Comparison of ENCODE assay signal across 18 cellular contexts in genomic region chr14:56150645-56151345, GRCh38. TPM values are rescaled to one million over a fixed set of nuclear protein-coding genes. Genes with fewer than 3 reads are reported as not detected.
A peak's percentile ranks its signal among the peaks of the same experiment; 100 is the strongest.
DNase-seq lines count a peak whose midpoint lies in the region; ATAC-seq and TF ChIP-seq lines count a peak whose summit lies in the region.
"Had no signal": no experiment of that assay in that cellular context is flagged by ENCODE, and none has a peak within 500 bp of the region (broad histone marks: within the 10 kb centered on the region; RNA-seq: fewer than 3 reads in every experiment).

No MANE protein-coding gene starts in this region.

- POLR2A ChIA-PET in PC-3 (lab: Charles Lee; ENCODE audit: unreplicated experiment): no interaction called here
- POLR2A ChIA-PET in naive thymus-derived CD4-positive, alpha-beta T cell (lab: Charles Lee): no interaction called here

- H3K9me2 ChIP-seq in PC-3 (replicated peaks; ENCODE audit: low read length): no peaks in the 10 kb centered on the region

- H3K4me1 ChIP-seq in PC-3 (ENCODE audit: insufficient read depth, low read length) (no peaks in the 10 kb centered on the region), colonic mucosa (no peaks in the 10 kb centered on the region)
- no peaks in the 10 kb centered on the region for H3K4me1 ChIP-seq in naive thymus-derived CD4-positive, alpha-beta T cell (ENCODE audit: control insufficient read depth in 2 of 2, insufficient read depth in 2 of 2, low read length in 2 of 2)

- H3K9me3 ChIP-seq in PC-3 (ENCODE audit: low read length): no peaks in the 10 kb centered on the region
- H3K9me3 ChIP-seq in naive thymus-derived CD4-positive, alpha-beta T cell (ENCODE audit: control insufficient read depth in 2 of 3, low read length in 3 of 3): no peaks in the 10 kb centered on the region
- H3K9me3 ChIP-seq in colonic mucosa: no peaks in the 10 kb centered on the region
- H3K9me3 ChIP-seq: heart right ventricle, neutrophil had no signal

- no peak overlapping the region for H2AFZ ChIP-seq in PC-3 (ENCODE audit: low read length)

- H3K27ac ChIP-seq in PC-3 (ENCODE audit: low read length) (no peak overlapping the region), colonic mucosa (no peak overlapping the region)
- H3K27ac ChIP-seq in naive thymus-derived CD4-positive, alpha-beta T cell (ENCODE audit: low read depth, low read length): no peak overlapping the region
- H3K27ac ChIP-seq: heart right ventricle, VCaP had no signal

- no peak for ATAC-seq in PC-3
- peak; percentile 54 for ATAC-seq in naive thymus-derived CD4-positive, alpha-beta T cell
- ATAC-seq: CD8-positive, alpha-beta T cell; heart right ventricle; right cardiac atrium had no signal

- H3K4me3 ChIP-seq in PC-3 (ENCODE audit: low read length) (no peak overlapping the region), colonic mucosa (no peak overlapping the region)
- H3K4me3 ChIP-seq in naive thymus-derived CD4-positive, alpha-beta T cell (ENCODE audit: low read length): no peak overlapping the region
- H3K4me3 ChIP-seq: heart right ventricle had no signal

- TF ChIP-seq CTCF in GM12872 (IDR thresholded peaks at IDR 0.05; ENCODE audit: insufficient read depth, low read depth, low read length) (peak; percentile 39; the same call in 2 of the 3 replicates), PC-3 (conservative IDR thresholded peaks at IDR 0.05; ENCODE audit: low read depth, low read length) (peak; percentile 23; the same call in 1 of the 2 replicates), colonic mucosa (IDR thresholded peaks at IDR 0.05) (no peak)

- H4K20me1 ChIP-seq in PC-3 (ENCODE audit: low read length): no peaks in the 10 kb centered on the region

- no peaks in the 10 kb centered on the region for H3K79me2 ChIP-seq in PC-3 (ENCODE audit: low read length)

- H3K9ac ChIP-seq in PC-3 (ENCODE audit: low read length) (no peak overlapping the region), colonic mucosa (ENCODE audit: low read depth in 2 of 2, low read length in 2 of 2) (no peak overlapping the region)

- H3K27ac Mint-ChIP-seq in naive thymus-derived CD4-positive, alpha-beta T cell: no peak overlapping the region
- H3K27ac Mint-ChIP-seq: CD8-positive, alpha-beta T cell had no signal

- no peaks in the 10 kb centered on the region for H3K36me3 ChIP-seq in PC-3 (ENCODE audit: low read depth, low read length)
- H3K36me3 ChIP-seq in naive thymus-derived CD4-positive, alpha-beta T cell (ENCODE audit: control insufficient read depth in 2 of 3, insufficient read depth in 3 of 3, low read length in 3 of 3): no peaks in the 10 kb centered on the region
- H3K36me3 ChIP-seq in colonic mucosa: no peaks in the 10 kb centered on the region
- H3K36me3 ChIP-seq: heart right ventricle, neutrophil had no signal

- H3K27me3 Mint-ChIP-seq in naive thymus-derived CD4-positive, alpha-beta T cell: no peaks in the 10 kb centered on the region

- no peak overlapping the region for H3K4me2 ChIP-seq in PC-3 (ENCODE audit: low read length)

- peak; percentile 49 for DNase-seq in activated CD4-positive, alpha-beta T cell treated with anti-CD3 and anti-CD28 coated beads for 48 hours
- no peak for DNase-seq in activated CD4-positive, alpha-beta T cell treated with anti-CD3 and anti-CD28 coated beads for 4 hours
- DNase-seq in PC-3 (no peak), SKM-1 treated with dmso at 0.1 percent for 144 hours (lab: John Stamatoyannopoulos, UW; ENCODE audit: unreplicated experiment) (no peak), colonic mucosa (no peak)
- DNase-seq in naive thymus-derived CD4-positive, alpha-beta T cell: no peak
- no peak for DNase-seq in activated CD8-positive, alpha-beta memory T cell treated with anti-CD3 and anti-CD28 coated beads, Interleukin-2, amount 50 U/mL, for 48 hours
- DNase-seq: CD8-positive, alpha-beta T cell; heart right ventricle; islet precursor cell; Karpas-422; NCI-H146; NCI-H526; right cardiac atrium; SW 1271 had no signal

- no peaks in the 10 kb centered on the region for H3K36me3 Mint-ChIP-seq in naive thymus-derived CD4-positive, alpha-beta T cell
- H3K36me3 Mint-ChIP-seq: CD8-positive, alpha-beta T cell had no signal

- CTCF ChIA-PET in PC-3 (lab: Charles Lee): no interaction called here
- CTCF ChIA-PET in naive thymus-derived CD4-positive, alpha-beta T cell (lab: Charles Lee): no interaction called here

- no peaks in the 10 kb centered on the region for H3F3A ChIP-seq in PC-3 (ENCODE audit: low read length, unreplicated experiment)

- peaks cover 80% of the 10 kb centered on the region for H3K27me3 ChIP-seq in PC-3 (ENCODE audit: low read length)
- no peaks in the 10 kb centered on the region for H3K27me3 ChIP-seq in naive thymus-derived CD4-positive, alpha-beta T cell (ENCODE audit: control insufficient read depth in 2 of 2, insufficient read depth in 2 of 2, low read length in 2 of 2)
- H3K27me3 ChIP-seq in colonic mucosa: no peaks in the 10 kb centered on the region
- H3K27me3 ChIP-seq: heart right ventricle, neutrophil had no signal

- no peak overlapping the region for H3K4me3 Mint-ChIP-seq in naive thymus-derived CD4-positive, alpha-beta T cell
- H3K4me3 Mint-ChIP-seq: CD8-positive, alpha-beta T cell had no signal

- no peaks in the 10 kb centered on the region for H3K9me3 Mint-ChIP-seq in naive thymus-derived CD4-positive, alpha-beta T cell
- H3K9me3 Mint-ChIP-seq: CD8-positive, alpha-beta T cell had no signal

- peaks cover 25 to 83% (median 63%) of the 10 kb centered on the region in 7 donors for H3K4me1 Mint-ChIP-seq in naive thymus-derived CD4-positive, alpha-beta T cell

- intact Hi-C loops in PC-3 (cut with micrococcal nuclease): no loop called here
- intact Hi-C loops in naive thymus-derived CD4-positive, alpha-beta T cell (cut with micrococcal nuclease): no loop called here
- intact Hi-C loops in colonic mucosa (cut with DNase I): no loop called here

- BruUV-seq in PC-3 (replicated peaks; lab: Mats Ljungman, UMichigan): no TSS peak

RNA-seq across cellular contexts. Expression of gene PELI2, which starts 32.6 kb away (rescaled TPM):
- total RNA-seq in PC-3 (2014; rRNA removed): 0.11 and 0.23 TPM in 2 replicates
- total RNA-seq in naive thymus-derived CD4-positive, alpha-beta T cell: 10 to 100 TPM in 4 of 5 experiments, 1 to 10 TPM in 1; 6.2 to 24.7 (median 11.5) TPM
- polyA plus RNA-seq in naive thymus-derived CD4-positive, alpha-beta T cell: 1 to 10 TPM; 1.7 to 2.9 TPM
- 10 to 100 TPM in 1 of 2 donors, 1 to 10 TPM in 1; 9.8 to 13.9 TPM for total RNA-seq in colonic mucosa
